18 cellular contexts compared by ENCODE assay signal in genomic region chr9:83032065-83032625, GRCh38. TPM values are rescaled to one million over a fixed set of nuclear protein-coding genes. Genes with fewer than 3 reads are reported as not detected.
"Had no signal": no experiment of that assay in that cellular context is flagged by ENCODE, and none has a peak within 500 bp of the region (broad histone marks: within the 10 kb centered on the region; RNA-seq: fewer than 3 reads in every experiment).

No MANE protein-coding gene starts in this region.

- H3K9me3 ChIP-seq: thoracic aorta had no signal

- H3K9me3 Mint-ChIP-seq: neural progenitor cell; stimulated activated naive CD8-positive, alpha-beta T cell treated with anti-CD3 and anti-CD28 coated beads, Interleukin-15, amount 100 ng/mL, for 72 hours had no signal

- H3K27me3 ChIP-seq: neural progenitor cell had no signal

- H3K27ac ChIP-seq: neural progenitor cell, thoracic aorta had no signal

- H3K27ac Mint-ChIP-seq: activated CD8-positive, alpha-beta T cell treated with anti-CD3 and anti-CD28 coated beads, Interleukin-2, amount 10 ng/mL, durations not matched to agents 7 days and 5 days; activated naive CD4-positive, alpha-beta T cell treated with anti-CD3 and anti-CD28 coated beads, Interleukin-2, amount 50 U/mL, for 72 hours; immature natural killer cell; naive B cell; neural progenitor cell; stimulated activated naive CD8-positive, alpha-beta T cell treated with anti-CD3 and anti-CD28 coated beads, Interleukin-15, amount 100 ng/mL, for 72 hours; WTC11 had no signal

- H3K4me1 Mint-ChIP-seq: immature natural killer cell; naive B cell; neural progenitor cell; stimulated activated naive CD8-positive, alpha-beta T cell treated with anti-CD3 and anti-CD28 coated beads, Interleukin-15, amount 100 ng/mL, for 72 hours had no signal

- H3K4me1 ChIP-seq: neural progenitor cell had no signal

- ATAC-seq: activated CD8-positive, alpha-beta T cell treated with anti-CD3 and anti-CD28 coated beads, Interleukin-2, amount 10 ng/mL, durations not matched to agents 7 days and 5 days; activated naive CD4-positive, alpha-beta T cell treated with anti-CD3 and anti-CD28 coated beads, Interleukin-2, amount 50 U/mL, for 72 hours; sciatic nerve; stimulated activated naive CD8-positive, alpha-beta T cell treated with anti-CD3 and anti-CD28 coated beads, Interleukin-15, amount 100 ng/mL, for 72 hours; WTC11 had no signal

- H3K36me3 Mint-ChIP-seq: activated naive CD4-positive, alpha-beta T cell treated with anti-CD3 and anti-CD28 coated beads, Interleukin-2, amount 50 U/mL, for 72 hours; immature natural killer cell; naive B cell; neural progenitor cell; WTC11 had no signal

- H3K27me3 Mint-ChIP-seq: naive B cell had no signal

- H3K4me3 Mint-ChIP-seq: activated CD8-positive, alpha-beta T cell treated with anti-CD3 and anti-CD28 coated beads, Interleukin-2, amount 10 ng/mL, durations not matched to agents 7 days and 5 days; immature natural killer cell; naive B cell; neural progenitor cell; stimulated activated naive CD8-positive, alpha-beta T cell treated with anti-CD3 and anti-CD28 coated beads, Interleukin-15, amount 100 ng/mL, for 72 hours; WTC11 had no signal

- H3K4me3 ChIP-seq: neural progenitor cell, thoracic aorta had no signal

- DNase-seq: activated CD4-positive, alpha-beta T cell treated with anti-CD3 and anti-CD28 coated beads for 4 hours; activated CD8-positive, alpha-beta memory T cell treated with anti-CD3 and anti-CD28 coated beads, Interleukin-2, amount 50 U/mL, for 4 hours; activated CD8-positive, alpha-beta T cell treated with anti-CD3 and anti-CD28 coated beads, Interleukin-2, amount 10 ng/mL, durations not matched to agents 7 days and 5 days; activated gamma-delta T cell; activated T-cell treated with anti-CD3 and anti-CD28 coated beads, Interleukin-2, amount 50 U/mL, for 48 hours; cortex of kidney; effector CD4-positive, alpha-beta T cell; foreskin melanocyte; immature natural killer cell; naive B cell; stimulated activated naive CD8-positive, alpha-beta T cell treated with anti-CD3 and anti-CD28 coated beads, Interleukin-15, amount 100 ng/mL, for 72 hours had no signal

- H3K36me3 ChIP-seq: neural progenitor cell, thoracic aorta had no signal

RNA-seq across cellular contexts. Expression of gene RASEF, which starts 30.8 kb away (rescaled TPM):
- total RNA-seq: activated CD8-positive, alpha-beta T cell treated with anti-CD3 and anti-CD28 coated beads, Interleukin-2, amount 10 ng/mL, durations not matched to agents 7 days and 5 days; activated naive CD4-positive, alpha-beta T cell treated with anti-CD3 and anti-CD28 coated beads, Interleukin-2, amount 50 U/mL, for 72 hours; osteocyte; T-helper 2 cell treated with Interferon-gamma antibody and Interleukin-4, amounts not matched to agents 100 ng/mL and 5 ng/mL, for 36 hours had no signal
